ENCODE assay signal across 9 cellular contexts in the genomic region with DNA sequence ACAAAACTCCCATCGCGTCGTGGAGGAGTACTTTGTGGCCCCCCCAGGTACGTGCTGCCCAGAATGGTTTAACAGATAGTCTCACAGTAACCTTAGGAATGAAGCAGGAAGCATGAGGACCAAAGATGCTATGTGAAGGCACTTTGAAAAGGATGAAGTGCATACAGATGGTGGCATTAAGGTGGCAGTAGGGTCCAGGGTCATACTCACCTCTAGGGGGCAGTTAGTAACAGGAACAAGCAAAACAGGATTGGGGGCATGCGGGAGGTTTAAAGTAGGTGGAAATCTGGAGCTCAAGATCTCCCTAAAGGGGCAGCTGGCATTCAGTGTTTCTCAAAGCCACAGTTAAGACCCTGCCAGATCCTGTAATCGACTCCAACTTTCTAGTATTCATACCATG. TPM values are rescaled to one million over a fixed set of nuclear protein-coding genes. Genes with fewer than 3 reads are reported as not detected.
A peak's percentile ranks its signal among the peaks of the same experiment; 100 is the strongest.
DNase-seq lines count a peak whose midpoint lies in the region; ATAC-seq and TF ChIP-seq lines count a peak whose summit lies in the region.
"Had no signal": no experiment of that assay in that cellular context is flagged by ENCODE, and none has a peak within 500 bp of the region (broad histone marks: within the 10 kb centered on the region; RNA-seq: fewer than 3 reads in every experiment).

No MANE protein-coding gene starts in this region.

- no peak overlapping the region for H3K4me2 ChIP-seq in hepatocyte

- no peaks in the 10 kb centered on the region for H3K9me2 ChIP-seq in hepatocyte (replicated peaks; ENCODE audit: insufficient read depth)

- H3K36me3 ChIP-seq in hepatocyte (replicated peaks; ENCODE audit: insufficient read depth, low read depth): peaks cover 7% of the 10 kb centered on the region

- peaks cover 9% of the 10 kb centered on the region for H3K4me1 ChIP-seq in hepatocyte (ENCODE audit: insufficient read depth)

- WGBS in hepatocyte (ENCODE audit: low lambda C conversion rate, missing lambda C conversion rate): 92% methylated on average over 6 of the region's 6 CpGs

- TF ChIP-seq CTCF in AG10803 (conservative IDR thresholded peaks at IDR 0.05; ENCODE audit: low read length) (peak; percentile 39), GM12873 (IDR thresholded peaks at IDR 0.05; ENCODE audit: insufficient read depth, low read depth, low read length, missing control alignments) (peak; percentile 62), hepatocyte (IDR thresholded peaks at IDR 0.05; ENCODE audit: poor library complexity) (peak; percentile 12)

- ATAC-seq in SK-N-SH treated with all-trans-retinoic acid at 6 μM for 48 hours: 0 out of 3 replicates have a peak, but pooled peaks have one; percentile 25
- no peak for ATAC-seq in HG03097 (IDR thresholded peaks at IDR 0.05; ENCODE audit: low FRiP score, unreplicated experiment)
- ATAC-seq in GM19452 (IDR thresholded peaks at IDR 0.05; ENCODE audit: unreplicated experiment): no peak

- H3K79me2 ChIP-seq in hepatocyte: peaks cover 15% of the 10 kb centered on the region

- H3K27ac ChIP-seq in hepatocyte: no peak overlapping the region

- no peaks in the 10 kb centered on the region for H3K9me3 ChIP-seq in hepatocyte (ENCODE audit: low read depth)

- peaks cover 5% of the 10 kb centered on the region for H4K20me1 ChIP-seq in hepatocyte (ENCODE audit: insufficient read depth, poor library complexity, severe bottlenecking)

- DNase-seq in AG10803 (ENCODE audit: low read depth) (no peak), hepatocyte (ENCODE audit: low spot score) (no peak), NCI-H2029 (lab: John Stamatoyannopoulos, UW) (no peak), cerebellum (ENCODE audit: low spot score) (no peak)
- DNase-seq: activated gamma-delta T cell treated with Interleukin-2 at 50 U/mL for 16 hours had no signal

- H3K4me3 ChIP-seq in AG10803 (ENCODE audit: low read length): no peak overlapping the region
- no peak overlapping the region for H3K4me3 ChIP-seq in hepatocyte

- H2AFZ ChIP-seq in hepatocyte: no peak overlapping the region

- no peaks in the 10 kb centered on the region for H3K27me3 ChIP-seq in hepatocyte

TF ChIP-seq in SK-N-SH treated with all-trans-retinoic acid at 6 μM for 48 hours, 23 proteins besides CTCF, POLR2A, EP300 and RAD21:
- no peak for TF ChIP-seq ZFP30 (CRISPR knock-in tag; IDR thresholded peaks at IDR 0.05)
- TF ChIP-seq PPARA (CRISPR knock-in tag; IDR thresholded peaks at IDR 0.05; ENCODE audit: borderline replicate concordance): no peak

RNA-seq across cellular contexts. Expression of a gene that starts 10.9 kb away (rescaled TPM):
- total RNA-seq in hepatocyte (35.0 and 36.2 TPM in 2 replicates), cerebellum (22.9 TPM)
- 19.0 and 26.0 TPM in 2 replicates for polyA plus RNA-seq in hepatocyte

RNA-seq across cellular contexts. Expression of a gene that starts 10.9 kb away (rescaled TPM):
- total RNA-seq in hepatocyte (43.6 and 43.8 TPM in 2 replicates), cerebellum (7.3 TPM)
- 42.7 and 53.9 TPM in 2 replicates for polyA plus RNA-seq in hepatocyte

RNA-seq across cellular contexts. Expression of a gene that starts 12.4 kb away (rescaled TPM):
- 157 and 166 TPM in 2 replicates for total RNA-seq in hepatocyte
- polyA plus RNA-seq in hepatocyte: 263 and 312 TPM in 2 replicates
- total RNA-seq in cerebellum: 75.4 TPM

RNA-seq across cellular contexts. Expression of a gene that starts 19.2 kb away (rescaled TPM):
- total RNA-seq in hepatocyte (522 and 581 TPM in 2 replicates), cerebellum (289 TPM)
- polyA plus RNA-seq in hepatocyte: 964 and 1,059 TPM in 2 replicates

RNA-seq across cellular contexts. Expression of a gene that starts 38.8 kb away (rescaled TPM):
- total RNA-seq in hepatocyte (383 and 418 TPM in 2 replicates), cerebellum (149 TPM)
- polyA plus RNA-seq in hepatocyte: 630 and 641 TPM in 2 replicates

Comparison
In these comparisons a context has a peak if more than half of its experiments do, and no peak if none do; other contexts are left out.
1. CTCF ChIP-seq: peak in every context shown above with its lines; median percentile 62 in GM12873; 39 in AG10803; 12 in hepatocyte.